In genomic region chr2:70984576-70985282, GRCh38 we compare ENCODE assay signal across 8 cellular contexts. TPM values are rescaled to one million over a fixed set of nuclear protein-coding genes. Genes with fewer than 3 reads are reported as not detected.
DNase-seq lines count a peak whose midpoint lies in the region; ATAC-seq lines count a peak whose summit lies in the region.

No MANE protein-coding gene starts in this region.

- peaks cover 4% of the 10 kb centered on the region for H3K27me3 ChIP-seq in HUES48 (ENCODE audit: control insufficient read depth, insufficient read depth, low read length)

- no peaks in the 10 kb centered on the region for H3K4me1 ChIP-seq in HUES48 (ENCODE audit: control insufficient read depth, insufficient read depth, low read length)

- peaks cover 28% of the 10 kb centered on the region for H3K36me3 ChIP-seq in HUES48 (ENCODE audit: control insufficient read depth, insufficient read depth, low read length)

- no peaks in the 10 kb centered on the region for H3K9me3 ChIP-seq in HUES48 (ENCODE audit: control insufficient read depth, insufficient read depth, low read length)

- peaks cover 15 to 29% (median 24%) of the 10 kb centered on the region in 3 donors for H3K4me1 Mint-ChIP-seq in naive B cell
- peaks cover 19 to 23% of the 10 kb centered on the region in 2 donors for H3K4me1 Mint-ChIP-seq in stimulated activated naive B cell treated with anti-CD40 and anti-IgM and Interleukin-4, amounts not matched to agents 10 μg/mL and 1 μg/mL and 100 μg/mL, for 72 hours

- H3K36me3 Mint-ChIP-seq in naive B cell: peaks cover 0 to 21% of the 10 kb centered on the region in 2 donors
- H3K36me3 Mint-ChIP-seq in stimulated activated naive B cell treated with anti-CD40 and anti-IgM and Interleukin-4, amounts not matched to agents 10 μg/mL and 1 μg/mL and 100 μg/mL, for 72 hours: peaks cover 32 to 52% of the 10 kb centered on the region in 2 donors

- peak overlapping the region in 6 of 8 donors; percentile 33 to 66 (median 48) for H3K4me3 Mint-ChIP-seq in naive B cell
- H3K4me3 Mint-ChIP-seq in stimulated activated naive B cell treated with anti-CD40 and anti-IgM and Interleukin-4, amounts not matched to agents 10 μg/mL and 1 μg/mL and 100 μg/mL, for 72 hours: peak overlapping the region in 1 of 2 donors; percentile 36

- peak overlapping the region in 1 of 6 donors; percentile 71 for H3K27ac Mint-ChIP-seq in naive B cell
- H3K27ac Mint-ChIP-seq in stimulated activated naive B cell treated with anti-CD40 and anti-IgM and Interleukin-4, amounts not matched to agents 10 μg/mL and 1 μg/mL and 100 μg/mL, for 72 hours: no peak overlapping the region

- DNase-seq in COLO668 (lab: John Stamatoyannopoulos, UW; ENCODE audit: unreplicated experiment) (peak; percentile 60), ecto neural progenitor cell (ENCODE audit: low spot score) (peak; percentile 80), naive B cell (peak; percentile 76), SHP77 treated with DMSO at 0.1 percent for 48 hours (lab: John Stamatoyannopoulos, UW) (no peak)
- peak; percentile 81 for DNase-seq in activated CD4-positive, alpha-beta T cell treated with anti-CD3 and anti-CD28 coated beads, Interleukin-2, amount 50 U/mL, for 1 hour
- DNase-seq in stimulated activated naive B cell treated with anti-CD40 and anti-IgM and Interleukin-4, amounts not matched to agents 10 μg/mL and 1 μg/mL and 100 μg/mL, for 72 hours: peak; percentile 49

- no peak overlapping the region for H3K27ac ChIP-seq in HUES48 (ENCODE audit: low read depth, low read length)

- H3K9me3 Mint-ChIP-seq in naive B cell: no peaks in the 10 kb centered on the region
- no peaks in the 10 kb centered on the region for H3K9me3 Mint-ChIP-seq in stimulated activated naive B cell treated with anti-CD40 and anti-IgM and Interleukin-4, amounts not matched to agents 10 μg/mL and 1 μg/mL and 100 μg/mL, for 72 hours

- ATAC-seq in GM21367 (IDR thresholded peaks at IDR 0.05; ENCODE audit: unreplicated experiment) (peak; percentile 92), naive B cell (ENCODE audit: low read depth in 2 of 2) (peak; percentile 100)
- ATAC-seq in stimulated activated naive B cell treated with anti-CD40 and anti-IgM and Interleukin-4, amounts not matched to agents 10 μg/mL and 1 μg/mL and 100 μg/mL, for 72 hours (replicated peaks): peak; percentile 99

- no peaks in the 10 kb centered on the region for H3K27me3 Mint-ChIP-seq in naive B cell
- no peaks in the 10 kb centered on the region for H3K27me3 Mint-ChIP-seq in stimulated activated naive B cell treated with anti-CD40 and anti-IgM and Interleukin-4, amounts not matched to agents 10 μg/mL and 1 μg/mL and 100 μg/mL, for 72 hours

- peak overlapping the region; percentile 39; the same call in 1 of the 2 replicates for H3K4me3 ChIP-seq in HUES48 (ENCODE audit: low read depth, low read length)

- no peak overlapping the region for H3K9ac ChIP-seq in HUES48 (ENCODE audit: low read depth, low read length)

RNA-seq across cellular contexts. Expression of gene ANKRD53, which starts 6.3 kb away (rescaled TPM):
- polyA plus RNA-seq in naive B cell (ENCODE audit: low read depth in 6 of 6): not detected

RNA-seq across cellular contexts. Expression of gene TEX261, which starts 9.9 kb away (rescaled TPM):
- 10 to 100 TPM; 22.5 to 39.2 (median 31.4) TPM for polyA plus RNA-seq in naive B cell (ENCODE audit: low read depth in 6 of 6)

RNA-seq across cellular contexts. Expression of gene ATP6V1B1, which starts 49.0 kb away (rescaled TPM):
- not detected for polyA plus RNA-seq in naive B cell (ENCODE audit: low read depth in 6 of 6)
